19 cellular contexts compared by ENCODE assay signal in the genomic region with DNA sequence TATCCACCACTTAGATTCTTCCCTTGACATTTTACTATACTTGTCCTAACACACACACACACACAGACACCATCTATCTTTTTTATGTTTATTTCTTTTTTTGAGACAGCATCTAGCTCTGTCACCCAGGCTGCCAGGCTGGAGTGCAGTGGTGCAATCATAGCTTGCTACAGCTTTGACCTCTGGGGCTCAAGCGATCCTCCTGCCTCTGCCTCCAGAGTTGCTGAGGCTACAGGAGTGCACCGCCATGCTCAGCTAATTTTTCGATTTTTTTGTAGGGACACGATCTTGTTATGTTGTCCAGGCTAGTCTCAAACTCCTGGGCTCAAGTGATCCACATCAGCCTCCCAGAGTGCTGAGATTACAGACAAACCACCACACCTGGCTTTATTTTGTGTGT. TPM values are rescaled to one million over a fixed set of nuclear protein-coding genes. Genes with fewer than 3 reads are reported as not detected.
DNase-seq lines count a peak whose midpoint lies in the region; ATAC-seq, FAIRE-seq and TF ChIP-seq lines count a peak whose summit lies in the region.
"Had no signal": no experiment of that assay in that cellular context is flagged by ENCODE, and none has a peak within 500 bp of the region (broad histone marks: within the 10 kb centered on the region; RNA-seq: fewer than 3 reads in every experiment).

No MANE protein-coding gene starts in this region.

- H3K9me3 Mint-ChIP-seq in MCF 10A (ENCODE audit: unreplicated experiment) (no peaks in the 10 kb centered on the region), nephron progenitor cell (no peaks in the 10 kb centered on the region), immature natural killer cell (no peaks in the 10 kb centered on the region)

- POLR2A ChIA-PET in MCF 10A (lab: Yijun Ruan, JAX) (interaction anchor here (0.6 to 1.0 kb wide), 2 partner anchors 16 to 67 kb away, joined by 3 to 4 read pairs; partner anchors contain the start of gene WIPI2), GM12878 (lab: Charles Lee) (interaction anchor here (1.1 to 3.4 kb wide), 3 partner anchors 11 to 29 kb away, joined by 4 to 14 read pairs (median 5); no protein-coding TSS in a partner anchor)

- SMC1A ChIA-PET in GM12878 (lab: Charles Lee; ENCODE audit: uncharacterized antibody, unreplicated experiment) = interaction anchor here (0.8 to 3.5 kb wide), 8 partner anchors 9 to 190 kb away, joined by 3 to 31 read pairs (median 4); no protein-coding TSS in a partner anchor

- H3K27me3 Mint-ChIP-seq in MCF 10A (ENCODE audit: insufficient read depth, unreplicated experiment) (no peaks in the 10 kb centered on the region), nephron progenitor cell (ENCODE audit: low read depth, poor library complexity) (no peaks in the 10 kb centered on the region), immature natural killer cell (ENCODE audit: low read depth in 3 of 3) (peaks cover 0 to 6% (median 2%) of the 10 kb centered on the region in 3 donors)

- H3K4me1 Mint-ChIP-seq in MCF 10A (ENCODE audit: insufficient read depth, unreplicated experiment) (no peaks in the 10 kb centered on the region), nephron progenitor cell (peaks cover 22% of the 10 kb centered on the region), immature natural killer cell (peaks cover 7 to 58% of the 10 kb centered on the region in 2 donors)

- DNase-seq in MCF 10A (ENCODE audit: unreplicated experiment) (no peak), mammary epithelial cell (no peak), GM12878 (ENCODE audit: low read depth, low spot score) (no peak), nephron progenitor cell (no peak), immature natural killer cell (no peak)
- DNase-seq: DMS79, NCI-H1436 treated with DMSO at 0.1 percent for 48 hours, NCI-H2029, NCI-H345, NCI-H524 treated with DMSO at 0.1 percent for 48 hours, PC-3, RPMI8226, SHP77 treated with DMSO at 0.1 percent for 48 hours had no signal

- no peak for TF ChIP-seq RAD21 in GM12878 (IDR thresholded peaks at IDR 0.05; ENCODE audit: insufficient read depth, low read depth, low read length)

- FAIRE-seq in GM12878 (lab: Jason Lieb, UNC) = no peak
- FAIRE-seq: A549 had no signal

- RAD21 ChIA-PET in GM12878 (lab: Charles Lee; ENCODE audit: unreplicated experiment) = interaction anchor here (1.0 to 1.2 kb wide), 4 partner anchors 11 to 34 kb away, joined by 3 to 5 read pairs (median 4); no protein-coding TSS in a partner anchor

- H3K27me3 ChIP-seq in mammary epithelial cell (ENCODE audit: insufficient read depth, low read length) (no peaks in the 10 kb centered on the region), GM12878 (replicated peaks in 1 of 2; ENCODE audit: control insufficient read depth in 2 of 2, insufficient read depth in 2 of 2, low read length in 1 of 2) (no peaks in the 10 kb centered on the region)

- no peak overlapping the region for H3K4me3 ChIP-seq in mammary epithelial cell (replicated peaks in 1 of 3; ENCODE audit: insufficient read depth in 1 of 3, low read depth in 2 of 3, low read length in 3 of 3)
- no peak overlapping the region for H3K4me3 ChIP-seq in GM12878
- H3K4me3 ChIP-seq: A549, HAP-1 had no signal

- intact Hi-C loops in MCF 10A (cut with micrococcal nuclease) = no loop called here
- intact Hi-C loops in mammary epithelial cell (cut with micrococcal nuclease) = no loop called here
- intact Hi-C loops in GM12878 (cut with micrococcal nuclease; ENCODE audit: unreplicated experiment) = no loop called here

- CTCF ChIA-PET in MCF 10A (lab: Yijun Ruan, JAX) (no interaction called here), mammary epithelial cell (lab: Charles Lee; ENCODE audit: low non-redundant PET) (no interaction called here), GM12878 (lab: Yijun Ruan, JAX) (interaction anchor here (0.7 to 2.6 kb wide), 5 partner anchors 13 to 244 kb away, joined by 4 to 11 read pairs (median 5); no protein-coding TSS in a partner anchor)

- H3K27ac ChIP-seq in mammary epithelial cell (ENCODE audit: insufficient read depth, low read depth, low read length) (no peak overlapping the region), GM12878 (ENCODE audit: control insufficient read depth, insufficient read depth) (no peak overlapping the region; the same call in 1 of the 2 replicates)
- H3K27ac ChIP-seq: A549, HL-60, KMS-11 had no signal

- no peak overlapping the region for H2AFZ ChIP-seq in mammary epithelial cell (ENCODE audit: low read depth, low read length)
- H2AFZ ChIP-seq in GM12878 (ENCODE audit: control insufficient read depth, low read depth, low read length) = no peak overlapping the region

- no peak overlapping the region for H3K4me2 ChIP-seq in mammary epithelial cell (ENCODE audit: insufficient read depth, low read depth, low read length)
- H3K4me2 ChIP-seq in GM12878 (ENCODE audit: control insufficient read depth, insufficient read depth) = no peak overlapping the region
- H3K4me2 ChIP-seq: A549, KMS-11 had no signal

- BruUV-seq in MCF 10A (replicated peaks; lab: Mats Ljungman, UMichigan) (no TSS peak), mammary epithelial cell (replicated peaks; lab: Mats Ljungman, UMichigan) (no TSS peak), GM12878 (replicated peaks; lab: Mats Ljungman, UMichigan) (no TSS peak)

- TF ChIP-seq POLR2A in GM12878 (IDR thresholded peaks at IDR 0.05; ENCODE audit: low read depth, low read length) = no peak

- peak overlapping the region; percentile 34 for H3K27ac Mint-ChIP-seq in MCF 10A (ENCODE audit: low read depth, unreplicated experiment)
- H3K27ac Mint-ChIP-seq in nephron progenitor cell = peak overlapping the region; percentile 50
- peak overlapping the region in 2 of 6 donors; percentile 39 to 56 for H3K27ac Mint-ChIP-seq in immature natural killer cell

- H3K36me3 ChIP-seq in mammary epithelial cell (ENCODE audit: insufficient read depth, low read length) = peaks cover 7% of the 10 kb centered on the region
- H3K36me3 ChIP-seq in GM12878 (ENCODE audit: control insufficient read depth in 2 of 2, insufficient read depth in 2 of 2, low read length in 1 of 2) = peaks cover 6 to 9% of the 10 kb centered on the region in 2 experiments; a peak in 3 of 4 replicates

- 92% methylated on average over 3 of the region's 4 CpGs for WGBS in mammary epithelial cell (ENCODE audit: low coverage, missing lambda C conversion rate)
- 97% methylated on average over 4 of the region's 4 CpGs for WGBS in GM12878 (ENCODE audit: insufficient coverage, insufficient replicate concordance, low lambda C conversion rate, missing lambda C conversion rate)

- dilution Hi-C loops in mammary epithelial cell (cut with HindIII; ENCODE audit: low sequenced_read_pairs) = no loop called here

- no peaks in the 10 kb centered on the region for H4K20me1 ChIP-seq in mammary epithelial cell (ENCODE audit: insufficient read depth, low read length)
- no peaks in the 10 kb centered on the region for H4K20me1 ChIP-seq in GM12878 (ENCODE audit: control insufficient read depth, insufficient read depth)

- H3K4me1 ChIP-seq in mammary epithelial cell (ENCODE audit: insufficient read depth, low read length) (no peaks in the 10 kb centered on the region), GM12878 (ENCODE audit: control insufficient read depth, insufficient read depth, low read length) (no peaks in the 10 kb centered on the region)
- H3K4me1 ChIP-seq: A549, HAP-1 had no signal

- no peak for TF ChIP-seq EP300 in GM12878 (IDR thresholded peaks at IDR 0.05; ENCODE audit: borderline replicate concordance in 1 of 2, control insufficient read depth in 1 of 2, low read depth in 2 of 2, low read length in 2 of 2)

- peaks cover 81% of the 10 kb centered on the region for H3K36me3 Mint-ChIP-seq in MCF 10A (ENCODE audit: insufficient read depth, unreplicated experiment)
- peaks cover 71% of the 10 kb centered on the region for H3K36me3 Mint-ChIP-seq in nephron progenitor cell (ENCODE audit: low read depth)
- peaks cover 9 to 42% (median 9%) of the 10 kb centered on the region in 3 donors for H3K36me3 Mint-ChIP-seq in immature natural killer cell

- H3K9ac ChIP-seq in mammary epithelial cell (ENCODE audit: insufficient read depth, low read length) = no peak overlapping the region
- no peak overlapping the region for H3K9ac ChIP-seq in GM12878 (ENCODE audit: control insufficient read depth, insufficient read depth, low read length)
- H3K9ac ChIP-seq: KMS-11 had no signal

- peaks cover 18% of the 10 kb centered on the region for H3K79me2 ChIP-seq in mammary epithelial cell (ENCODE audit: insufficient read depth, low read length)
- H3K79me2 ChIP-seq in GM12878 (ENCODE audit: control insufficient read depth, insufficient read depth, low read length) = no peaks in the 10 kb centered on the region; the same call in 1 of the 2 replicates

- in situ Hi-C loops in mammary epithelial cell (cut with MboI; ENCODE audit: low sequenced_read_pairs in 2 of 2) (no loop called here), GM12878 (cut with MboI) (no loop called here)

- H3K9me3 ChIP-seq in mammary epithelial cell (replicated peaks; ENCODE audit: insufficient read depth, low read length) (no peaks in the 10 kb centered on the region), GM12878 (replicated peaks; ENCODE audit: control insufficient read depth, insufficient read depth, low read length) (no peaks in the 10 kb centered on the region)
- H3K9me3 ChIP-seq: A549, HAP-1 had no signal

- H3K4me3 Mint-ChIP-seq in MCF 10A (ENCODE audit: unreplicated experiment) (no peak overlapping the region), nephron progenitor cell (no peak overlapping the region), immature natural killer cell (no peak overlapping the region)

- TF ChIP-seq CTCF in MCF 10A (IDR thresholded peaks at IDR 0.05; ENCODE audit: unreplicated experiment) (no peak), mammary epithelial cell (conservative IDR thresholded peaks at IDR 0.05 in 1 of 2, IDR thresholded peaks at IDR 0.05 in 1 of 2; ENCODE audit: extremely low read depth in 1 of 2, insufficient read depth in 1 of 2, low read depth in 1 of 2, low read length in 2 of 2) (no peak), GM12878 (IDR thresholded peaks at IDR 0.05 in 2 of 3, conservative IDR thresholded peaks at IDR 0.05 in 1 of 3; ENCODE audit: control insufficient read depth in 2 of 3, extremely low read depth in 1 of 3, insufficient read depth in 1 of 3, low read depth in 3 of 3, low read length in 3 of 3) (no peak), nephron progenitor cell (IDR thresholded peaks at IDR 0.05) (no peak)

- ATAC-seq in GM12878 (peak; percentile 15; the same call in 1 of the 3 replicates), GM19023 (IDR thresholded peaks at IDR 0.05; ENCODE audit: unreplicated experiment) (no peak), HG02759 (IDR thresholded peaks at IDR 0.05; ENCODE audit: unreplicated experiment) (no peak)
- ATAC-seq: A549, PC-3 had no signal

RNA-seq across cellular contexts. Expression of gene WIPI2, which starts 16.7 kb away (rescaled TPM):
- total RNA-seq in MCF 10A (2022) = 47.1 and 53.9 TPM in 2 replicates
- 10 to 100 TPM; 56.8 to 66.0 TPM for total RNA-seq in mammary epithelial cell
- polyA plus RNA-seq in mammary epithelial cell = 57.2 TPM
- 24.6 TPM for polyA minus RNA-seq in mammary epithelial cell
- 80.9 and 85.9 TPM in 2 replicates for total RNA-seq in GM12878 (2013; cell fraction: nucleolus; rRNA removed)
- total RNA-seq in GM12878 (2014; rRNA removed) = 33.9 and 41.4 TPM in 2 replicates
- 28.7 and 28.9 TPM in 2 replicates for total RNA-seq in GM12878 (2014; rRNA removed; fragmentation: Illumina TruSeq; extraction: Trizol)
- 50.3 and 55.1 TPM in 2 replicates for total RNA-seq in GM12878 (2021)
- 31.4 TPM for polyA plus RNA-seq in GM12878 (2011; ENCODE audit: low read depth)
- 74.1 and 103 TPM in 2 replicates for polyA plus RNA-seq in GM12878 (2011; rRNA removed)
- polyA plus RNA-seq in GM12878 (2011; cell fraction: cytosol; rRNA removed) = 80.3 and 99.3 TPM in 2 replicates
- polyA plus RNA-seq in GM12878 (2011; cell fraction: nucleus; rRNA removed) = 81.3 and 88.3 TPM in 2 replicates
- 49.5 and 55.6 TPM in 2 replicates for polyA plus RNA-seq in GM12878 (2012)
- 36.9 and 43.2 TPM in 2 replicates for polyA plus RNA-seq in GM12878 (2014; fragmentation: Illumina TruSeq; extraction: Trizol)
- polyA plus RNA-seq in GM12878 (2014; fragmentation: Nextera tagmentation; extraction: Ambion mirVana) = 10 to 100 TPM in 1 of 2 experiments, 1 to 10 TPM in 1; 6.9 to 12.2 TPM
- polyA plus RNA-seq in GM12878 (2014; rRNA removed) = 56.6 and 59.0 TPM in 2 replicates
- 10 to 100 TPM; 42.5 to 45.7 TPM for polyA plus RNA-seq in GM12878 (2016; fragmentation: Nextera tagmentation; extraction: Ambion mirVana)
- polyA minus RNA-seq in GM12878 (2011; rRNA and poly(A)+ RNA removed) = 91.8 and 112 TPM in 2 replicates
- 22.9 and 33.4 TPM in 2 replicates for polyA minus RNA-seq in GM12878 (2011; cell fraction: cytosol; rRNA and poly(A)+ RNA removed)
- polyA minus RNA-seq in GM12878 (2011; cell fraction: nucleus; rRNA and poly(A)+ RNA removed) = 24.1 and 25.4 TPM in 2 replicates
- 10 to 100 TPM; 69.7 to 99.5 (median 92.1) TPM for polyA plus RNA-seq in immature natural killer cell
